In the genomic region with DNA sequence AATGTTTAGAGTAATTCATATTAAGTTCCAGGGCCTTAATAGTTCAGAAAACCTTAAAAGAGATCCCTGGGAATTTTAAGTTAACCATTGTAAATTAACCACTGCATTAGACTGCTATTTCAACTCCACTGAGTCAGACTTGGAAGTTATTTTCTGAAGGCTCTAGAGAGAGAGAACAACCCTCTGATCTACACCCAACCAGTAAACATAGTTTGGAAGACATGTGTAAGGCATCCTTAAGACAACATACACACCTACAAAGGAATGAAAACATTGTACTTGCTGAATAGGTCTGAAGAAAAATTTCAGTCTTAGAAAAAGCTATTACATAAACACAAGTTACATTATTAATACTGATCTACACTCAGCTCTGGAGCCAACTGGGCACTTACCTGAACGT, we compare ENCODE assay signal across 2 cellular contexts.
A peak's percentile ranks its signal among the peaks of the same experiment; 100 is the strongest.
TF ChIP-seq lines count a peak whose summit lies in the region.

No MANE protein-coding gene starts in this region.

TF ChIP-seq in IMR-90, 13 proteins besides CTCF, POLR2A, EP300 and RAD21:
- TF ChIP-seq BHLHE40 (IDR thresholded peaks at IDR 0.05; ENCODE audit: low read depth, low read length) = no peak
- no peak for TF ChIP-seq MAFK (IDR thresholded peaks at IDR 0.05; ENCODE audit: low read depth, low read length)
- TF ChIP-seq, protein P1, sequence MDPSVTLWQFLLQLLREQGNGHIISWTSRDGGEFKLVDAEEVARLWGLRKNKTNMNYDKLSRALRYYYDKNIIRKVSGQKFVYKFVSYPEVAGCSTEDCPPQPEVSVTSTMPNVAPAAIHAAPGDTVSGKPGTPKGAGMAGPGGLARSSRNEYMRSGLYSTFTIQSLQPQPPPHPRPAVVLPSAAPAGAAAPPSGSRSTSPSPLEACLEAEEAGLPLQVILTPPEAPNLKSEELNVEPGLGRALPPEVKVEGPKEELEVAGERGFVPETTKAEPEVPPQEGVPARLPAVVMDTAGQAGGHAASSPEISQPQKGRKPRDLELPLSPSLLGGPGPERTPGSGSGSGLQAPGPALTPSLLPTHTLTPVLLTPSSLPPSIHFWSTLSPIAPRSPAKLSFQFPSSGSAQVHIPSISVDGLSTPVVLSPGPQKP (IDR thresholded peaks at IDR 0.05; ENCODE audit: borderline replicate concordance, low read depth, low read length) = no peak
- TF ChIP-seq RFX5 (IDR thresholded peaks at IDR 0.05; ENCODE audit: low read depth, low read length) = 0 out of 2 replicates have a peak, but pooled peaks have one; percentile 6
TF ChIP-seq in IMR-90: peak in this region for 1.

TF ChIP-seq in SK-N-SH, 30 proteins besides CTCF, POLR2A, EP300 and RAD21:
- TF ChIP-seq POLR2AphosphoS5 (IDR thresholded peaks at IDR 0.05; ENCODE audit: low read depth, low read length) (no peak), MXI1 (IDR thresholded peaks at IDR 0.05; ENCODE audit: low read depth, low read length) (no peak), RXRA (IDR thresholded peaks at IDR 0.05; ENCODE audit: borderline replicate concordance, low read depth) (no peak), NFIC (IDR thresholded peaks at IDR 0.05; ENCODE audit: borderline replicate concordance) (no peak), SMC3 (IDR thresholded peaks at IDR 0.05; ENCODE audit: low read depth, low read length) (no peak), RCOR1 (IDR thresholded peaks at IDR 0.05; ENCODE audit: low read length) (no peak), JUND (IDR thresholded peaks at IDR 0.05) (no peak), MEF2A (IDR thresholded peaks at IDR 0.05; ENCODE audit: borderline replicate concordance, low read depth) (no peak), FOXJ3 (CRISPR knock-in tag; IDR thresholded peaks at IDR 0.05) (no peak), CHD2 (IDR thresholded peaks at IDR 0.05; ENCODE audit: low read length, partially characterized antibody) (no peak), PBX3 (IDR thresholded peaks at IDR 0.05) (no peak), FOXM1 (IDR thresholded peaks at IDR 0.05; ENCODE audit: low read depth) (no peak), ELF1 (IDR thresholded peaks at IDR 0.05) (no peak), GABPA (IDR thresholded peaks at IDR 0.05; ENCODE audit: low read depth) (no peak), FOSL2 (IDR thresholded peaks at IDR 0.05; ENCODE audit: borderline replicate concordance, low read depth) (no peak)
- TF ChIP-seq, protein P2, sequence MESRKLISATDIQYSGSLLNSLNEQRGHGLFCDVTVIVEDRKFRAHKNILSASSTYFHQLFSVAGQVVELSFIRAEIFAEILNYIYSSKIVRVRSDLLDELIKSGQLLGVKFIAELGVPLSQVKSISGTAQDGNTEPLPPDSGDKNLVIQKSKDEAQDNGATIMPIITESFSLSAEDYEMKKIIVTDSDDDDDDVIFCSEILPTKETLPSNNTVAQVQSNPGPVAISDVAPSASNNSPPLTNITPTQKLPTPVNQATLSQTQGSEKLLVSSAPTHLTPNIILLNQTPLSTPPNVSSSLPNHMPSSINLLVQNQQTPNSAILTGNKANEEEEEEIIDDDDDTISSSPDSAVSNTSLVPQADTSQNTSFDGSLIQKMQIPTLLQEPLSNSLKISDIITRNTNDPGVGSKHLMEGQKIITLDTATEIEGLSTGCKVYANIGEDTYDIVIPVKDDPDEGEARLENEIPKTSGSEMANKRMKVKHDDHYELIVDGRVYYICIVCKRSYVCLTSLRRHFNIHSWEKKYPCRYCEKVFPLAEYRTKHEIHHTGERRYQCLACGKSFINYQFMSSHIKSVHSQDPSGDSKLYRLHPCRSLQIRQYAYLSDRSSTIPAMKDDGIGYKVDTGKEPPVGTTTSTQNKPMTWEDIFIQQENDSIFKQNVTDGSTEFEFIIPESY (IDR thresholded peaks at IDR 0.05; ENCODE audit: borderline replicate concordance, low read depth) = no peak
- TF ChIP-seq, protein P3, sequence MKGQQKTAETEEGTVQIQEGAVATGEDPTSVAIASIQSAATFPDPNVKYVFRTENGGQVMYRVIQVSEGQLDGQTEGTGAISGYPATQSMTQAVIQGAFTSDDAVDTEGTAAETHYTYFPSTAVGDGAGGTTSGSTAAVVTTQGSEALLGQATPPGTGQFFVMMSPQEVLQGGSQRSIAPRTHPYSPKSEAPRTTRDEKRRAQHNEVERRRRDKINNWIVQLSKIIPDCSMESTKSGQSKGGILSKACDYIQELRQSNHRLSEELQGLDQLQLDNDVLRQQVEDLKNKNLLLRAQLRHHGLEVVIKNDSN (IDR thresholded peaks at IDR 0.05; ENCODE audit: borderline replicate concordance, low read depth) = no peak
